In the genomic region with DNA sequence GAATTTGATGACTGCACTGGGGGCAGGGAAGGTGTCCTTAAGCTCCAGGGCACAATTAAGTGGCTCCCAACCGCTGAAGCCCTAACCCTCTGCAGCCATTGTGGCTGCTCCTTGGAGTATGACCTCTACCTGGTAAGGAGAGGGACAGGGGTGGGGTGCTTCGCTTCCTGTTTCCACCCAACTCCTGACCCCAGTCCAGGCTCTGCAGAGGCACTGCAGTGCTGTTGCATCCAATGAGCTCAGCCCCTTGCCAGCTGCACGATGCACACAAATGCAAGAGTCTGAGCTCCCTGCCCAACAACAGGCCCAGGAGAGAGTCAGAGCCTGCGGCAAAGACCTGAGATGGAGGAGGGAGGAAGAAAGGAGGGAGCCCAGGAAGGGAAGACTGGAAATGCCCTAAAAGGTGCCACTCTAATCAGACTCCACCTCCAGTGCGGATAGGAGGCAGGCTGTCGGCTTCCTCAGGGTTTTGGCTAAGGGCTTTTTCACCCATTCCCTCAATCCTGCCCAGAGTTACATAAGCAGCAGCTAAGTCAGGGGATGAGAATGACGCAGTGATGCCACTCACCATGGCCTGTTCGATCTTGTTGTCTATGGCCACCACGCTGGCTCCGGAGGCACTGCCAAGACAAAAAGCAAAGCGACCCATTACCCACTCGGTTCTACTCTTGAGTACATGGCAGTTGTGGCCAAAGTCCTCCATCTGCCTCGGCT, we compare ENCODE assay signal across 8 cellular contexts.
DNase-seq lines count a peak whose midpoint lies in the region; ATAC-seq lines count a peak whose summit lies in the region.

No MANE protein-coding gene starts in this region.

- peak overlapping the region; percentile 62 for H3K9ac ChIP-seq in iPS-18a (ENCODE audit: low read length)

- H3K9me3 Mint-ChIP-seq in activated naive CD8-positive, alpha-beta T cell treated with anti-CD3 and anti-CD28 coated beads, Interleukin-2, amount 50 U/mL, for 24 hours = no peaks in the 10 kb centered on the region
- no peaks in the 10 kb centered on the region for H3K9me3 Mint-ChIP-seq in stimulated activated memory B cell treated with anti-CD40 and anti-IgM and Interleukin-4, amounts not matched to agents 10 μg/mL and 1 μg/mL and 100 μg/mL, for 72 hours

- peak overlapping the region; percentile 87 for H3K27ac Mint-ChIP-seq in activated naive CD8-positive, alpha-beta T cell treated with anti-CD3 and anti-CD28 coated beads, Interleukin-2, amount 50 U/mL, for 24 hours
- peak overlapping the region; percentile 89 for H3K27ac Mint-ChIP-seq in stimulated activated memory B cell treated with anti-CD40 and anti-IgM and Interleukin-4, amounts not matched to agents 10 μg/mL and 1 μg/mL and 100 μg/mL, for 72 hours

- peak; percentile 37 for DNase-seq in activated T-cell treated with anti-CD3 and anti-CD28 coated beads, Interleukin-2, amount 50 U/mL, for 1 hour
- DNase-seq in activated T-cell treated with anti-CD3 and anti-CD28 coated beads for 4 hours (no peak), OCI-M1 (lab: John Stamatoyannopoulos, UW) (no peak), inferior parietal cortex (ENCODE audit: extremely low spot score) (no peak)
- DNase-seq in activated naive CD8-positive, alpha-beta T cell treated with anti-CD3 and anti-CD28 coated beads, Interleukin-2, amount 50 U/mL, for 24 hours = peak; percentile 5

- H3K4me1 ChIP-seq in iPS-18a (ENCODE audit: control insufficient read depth, low read depth, low read length) = peaks cover 23% of the 10 kb centered on the region

- H3K4me3 ChIP-seq in iPS-18a (ENCODE audit: low read length) = peak overlapping the region; percentile 72

- H3K36me3 ChIP-seq in iPS-18a (ENCODE audit: control insufficient read depth, low read depth, low read length) = peaks cover 3% of the 10 kb centered on the region

- no peaks in the 10 kb centered on the region for H3K27me3 Mint-ChIP-seq in activated naive CD8-positive, alpha-beta T cell treated with anti-CD3 and anti-CD28 coated beads, Interleukin-2, amount 50 U/mL, for 24 hours
- no peaks in the 10 kb centered on the region for H3K27me3 Mint-ChIP-seq in stimulated activated memory B cell treated with anti-CD40 and anti-IgM and Interleukin-4, amounts not matched to agents 10 μg/mL and 1 μg/mL and 100 μg/mL, for 72 hours

- peaks cover 26% of the 10 kb centered on the region for H3K27me3 ChIP-seq in iPS-18a (ENCODE audit: control insufficient read depth, insufficient read depth, low read length)

- ATAC-seq in activated naive CD8-positive, alpha-beta T cell treated with anti-CD3 and anti-CD28 coated beads, Interleukin-2, amount 50 U/mL, for 24 hours = no peak
- ATAC-seq in stimulated activated memory B cell treated with anti-CD40 and anti-IgM and Interleukin-4, amounts not matched to agents 10 μg/mL and 1 μg/mL and 100 μg/mL, for 72 hours = no peak
- ATAC-seq in HG03196 (IDR thresholded peaks at IDR 0.05; ENCODE audit: unreplicated experiment) = no peak

- peaks cover 65% of the 10 kb centered on the region for H3K4me1 Mint-ChIP-seq in activated naive CD8-positive, alpha-beta T cell treated with anti-CD3 and anti-CD28 coated beads, Interleukin-2, amount 50 U/mL, for 24 hours
- peaks cover 85% of the 10 kb centered on the region for H3K4me1 Mint-ChIP-seq in stimulated activated memory B cell treated with anti-CD40 and anti-IgM and Interleukin-4, amounts not matched to agents 10 μg/mL and 1 μg/mL and 100 μg/mL, for 72 hours

- peaks cover 9% of the 10 kb centered on the region for H3K36me3 Mint-ChIP-seq in activated naive CD8-positive, alpha-beta T cell treated with anti-CD3 and anti-CD28 coated beads, Interleukin-2, amount 50 U/mL, for 24 hours (ENCODE audit: low read depth)
- H3K36me3 Mint-ChIP-seq in stimulated activated memory B cell treated with anti-CD40 and anti-IgM and Interleukin-4, amounts not matched to agents 10 μg/mL and 1 μg/mL and 100 μg/mL, for 72 hours = peaks cover 5% of the 10 kb centered on the region

- no peak overlapping the region for H3K27ac ChIP-seq in iPS-18a (ENCODE audit: low read length)

- H3K9me3 ChIP-seq in iPS-18a (ENCODE audit: control insufficient read depth, low read depth, low read length) = no peaks in the 10 kb centered on the region

- H3K4me3 Mint-ChIP-seq in activated naive CD8-positive, alpha-beta T cell treated with anti-CD3 and anti-CD28 coated beads, Interleukin-2, amount 50 U/mL, for 24 hours = peak overlapping the region; percentile 89
- H3K4me3 Mint-ChIP-seq in stimulated activated memory B cell treated with anti-CD40 and anti-IgM and Interleukin-4, amounts not matched to agents 10 μg/mL and 1 μg/mL and 100 μg/mL, for 72 hours = peak overlapping the region; percentile 95

Comparison
In these comparisons a context has a peak if more than half of its experiments do, and no peak if none do; other contexts are left out.
1. DNase-seq: peak in activated T-cell treated with anti-CD3 and anti-CD28 coated beads, Interleukin-2, amount 50 U/mL, for 1 hour (single experiment) and activated naive CD8-positive, alpha-beta T cell treated with anti-CD3 and anti-CD28 coated beads, Interleukin-2, amount 50 U/mL, for 24 hours (single experiment); none in activated T-cell treated with anti-CD3 and anti-CD28 coated beads for 4 hours (single experiment), OCI-M1 (single experiment) and inferior parietal cortex (single experiment).